ENCODE assay signal across 25 cellular contexts in genomic region chr10:9850415-9850814, GRCh38.
"Had no signal": no experiment of that assay in that cellular context is flagged by ENCODE, and none has a peak within 500 bp of the region (broad histone marks: within the 10 kb centered on the region; RNA-seq: fewer than 3 reads in every experiment).

No MANE protein-coding gene starts in this region.

- H3K9me3 ChIP-seq: neutrophil, psoas muscle, right lobe of liver, sigmoid colon, testis, uterus had no signal

- ATAC-seq: naive thymus-derived CD8-positive, alpha-beta T cell; natural killer cell treated with Interleukin-12 subunit alpha and Interleukin-12 subunit beta and Interleukin-15 and Interleukin-18, amount 100 ng/mL, for 72 hours; psoas muscle; right cardiac atrium; right lobe of liver; stimulated activated effector memory CD8-positive, alpha-beta T cell treated with anti-CD3 and anti-CD28 coated beads, Interleukin-12 subunit alpha, Interleukin-12 subunit beta, amount 100 ng/mL, for 72 hours; stimulated activated naive B cell treated with anti-CD40 and anti-IgM and Interleukin-4, amounts not matched to agents 10 μg/mL and 1 μg/mL and 100 μg/mL, for 72 hours; upper lobe of right lung had no signal

- FAIRE-seq: small intestine had no signal

- H3K27ac ChIP-seq: neutrophil, parathyroid adenoma, psoas muscle, right lobe of liver, sigmoid colon, suprapubic skin, testis, tibial artery, transverse colon, upper lobe of right lung, uterus had no signal

- H3K36me3 ChIP-seq: neutrophil, right lobe of liver, sigmoid colon, suprapubic skin, tibial artery, transverse colon, upper lobe of right lung, uterus had no signal

- H3K27me3 ChIP-seq: neutrophil, right lobe of liver, sigmoid colon, suprapubic skin, testis, tibial artery, transverse colon, upper lobe of right lung, uterus had no signal

- H3K79me2 ChIP-seq: parathyroid adenoma had no signal

- H3K9ac ChIP-seq: parathyroid adenoma had no signal

- H2AFZ ChIP-seq: parathyroid adenoma had no signal

- H3K4me1 ChIP-seq: psoas muscle, right lobe of liver, sigmoid colon, suprapubic skin, testis, transverse colon, upper lobe of right lung, uterus had no signal

- H3K4me3 ChIP-seq: psoas muscle, right lobe of liver, sigmoid colon, suprapubic skin, testis, tibial artery, transverse colon, upper lobe of right lung, uterus had no signal

- DNase-seq: naive thymus-derived CD8-positive, alpha-beta T cell; nephron progenitor cell; nucleus accumbens; posterior cingulate gyrus; psoas muscle; right lobe of liver; sigmoid colon; small intestine; stimulated activated CD4-positive, alpha-beta T cell treated with anti-CD3 and anti-CD28 coated beads, Interleukin-15, amount 100 ng/mL, for 24 hours; stimulated activated CD4-positive, alpha-beta T cell treated with anti-CD3 and anti-CD28 coated beads, Interleukin-2, amount 100 ng/mL, for 24 hours; stimulated activated CD4-positive, alpha-beta T cell treated with anti-CD3 and anti-CD28 coated beads, Interleukin-2, amount 100 ng/mL, for 48 hours; stimulated activated CD4-positive, alpha-beta T cell treated with anti-CD3 and anti-CD28 coated beads, Interleukin-4, amount 100 ng/mL, for 24 hours; stimulated activated naive B cell treated with anti-CD40 and anti-IgM and Interleukin-4, amounts not matched to agents 10 μg/mL and 1 μg/mL and 100 μg/mL, for 72 hours; stimulated activated naive CD4-positive, alpha-beta T cell treated with Interleukin-2 at 50 U/mL for 16 hours; testis; tibial artery; transverse colon; upper lobe of right lung; uterus had no signal
